ENCODE assay signal across 6 cellular contexts in genomic region chr13:65104436-65104835, GRCh38.
A peak's percentile ranks its signal among the peaks of the same experiment; 100 is the strongest.
DNase-seq lines count a peak whose midpoint lies in the region; ATAC-seq, FAIRE-seq and TF ChIP-seq lines count a peak whose summit lies in the region.
"Not testable (repeated sequence)": the region's sequence is repeated elsewhere in the genome, so short reads cannot be mapped to it uniquely, and the experiment has no call there.

No MANE protein-coding gene starts in this region.

- H3K4me3 Mint-ChIP-seq in astrocyte (ENCODE audit: unreplicated experiment): not testable (repeated sequence)

- not testable (repeated sequence) for H3K9ac ChIP-seq in PC-3 (ENCODE audit: low read length); astrocyte (ENCODE audit: low read length)

- not testable (repeated sequence) for FAIRE-seq in astrocyte (lab: Jason Lieb, UNC)

- not testable (repeated sequence) for H3K4me1 ChIP-seq in PC-3 (ENCODE audit: insufficient read depth, low read length); astrocyte (ENCODE audit: insufficient read depth, low read length)

- peak; percentile 31 for DNase-seq in AG10803 (ENCODE audit: low read depth)
- peak; percentile 61 for DNase-seq in ELR (ENCODE audit: low read depth)
- peak; percentile 12 for DNase-seq in HT-29 (ENCODE audit: low spot score)
- DNase-seq in PC-3: peak; percentile 3
- DNase-seq in astrocyte (ENCODE audit: low read depth): peak; percentile 43
- DNase-seq in choroid plexus epithelial cell (ENCODE audit: low read depth): peak; percentile 12

- H3K9me3 ChIP-seq in PC-3 (ENCODE audit: low read length); astrocyte (ENCODE audit: insufficient read depth, low read depth, low read length): not testable (repeated sequence)

- H3K4me1 Mint-ChIP-seq in astrocyte (ENCODE audit: low read depth, unreplicated experiment): not testable (repeated sequence)

- H2AFZ ChIP-seq in PC-3 (ENCODE audit: low read length); astrocyte (ENCODE audit: low read depth, low read length): not testable (repeated sequence)

- H3K9me2 ChIP-seq in PC-3 (replicated peaks; ENCODE audit: low read length): not testable (repeated sequence)

- H3K27me3 ChIP-seq in PC-3 (ENCODE audit: low read length); astrocyte (ENCODE audit: insufficient read depth, low read length): not testable (repeated sequence)

- not testable (repeated sequence) for H3K36me3 ChIP-seq in PC-3 (ENCODE audit: low read depth, low read length); astrocyte (ENCODE audit: insufficient read depth, low read length)

- not testable (repeated sequence) for BruUV-seq in PC-3 (replicated peaks; lab: Mats Ljungman, UMichigan)

- CTCF ChIA-PET in PC-3 (lab: Charles Lee): not testable (repeated sequence)

- ATAC-seq in PC-3: not testable (repeated sequence)

- peaks cover 18% of the 10 kb centered on the region for H3K9me3 Mint-ChIP-seq in astrocyte (ENCODE audit: unreplicated experiment)

- not testable (repeated sequence) for H3K36me3 Mint-ChIP-seq in astrocyte (ENCODE audit: low read depth, unreplicated experiment)

- not testable (repeated sequence) for H3K27ac ChIP-seq in PC-3 (ENCODE audit: low read length); astrocyte (ENCODE audit: low read depth, low read length)

- H3K79me2 ChIP-seq in PC-3 (ENCODE audit: low read length); astrocyte (ENCODE audit: insufficient read depth, low read length): not testable (repeated sequence)

- not testable (repeated sequence) for H4K20me1 ChIP-seq in PC-3 (ENCODE audit: low read length); astrocyte (ENCODE audit: insufficient read depth, low read length)

- not testable (repeated sequence) for H3K27me3 Mint-ChIP-seq in astrocyte (ENCODE audit: low read depth, unreplicated experiment)

- intact Hi-C loops in PC-3 (cut with micrococcal nuclease): not testable (repeated sequence)

- not testable (repeated sequence) for TF ChIP-seq CTCF in AG10803 (conservative IDR thresholded peaks at IDR 0.05; ENCODE audit: low read length); PC-3 (conservative IDR thresholded peaks at IDR 0.05; ENCODE audit: low read depth, low read length); astrocyte (IDR thresholded peaks at IDR 0.05; ENCODE audit: insufficient read depth, low read depth, low read length); choroid plexus epithelial cell (conservative IDR thresholded peaks at IDR 0.05; ENCODE audit: low read depth, low read length)

- H3F3A ChIP-seq in PC-3 (ENCODE audit: low read length, unreplicated experiment): not testable (repeated sequence)

- H3K4me2 ChIP-seq in PC-3 (ENCODE audit: low read length); astrocyte (ENCODE audit: low read length): not testable (repeated sequence)

- POLR2A ChIA-PET in PC-3 (lab: Charles Lee; ENCODE audit: unreplicated experiment): not testable (repeated sequence)

- not testable (repeated sequence) for H3K4me3 ChIP-seq in AG10803 (ENCODE audit: low read length); PC-3 (ENCODE audit: low read length); astrocyte (ENCODE audit: insufficient read depth, low read depth, low read length); choroid plexus epithelial cell (ENCODE audit: low read depth, low read length)

- H3K27ac Mint-ChIP-seq in astrocyte (ENCODE audit: unreplicated experiment): not testable (repeated sequence)

Comparison
In these comparisons a context has a peak if more than half of its experiments do, and no peak if none do; other contexts are left out.
1. DNase-seq: peak in every context shown above with its lines; median percentile 61 in ELR; 43 in astrocyte; 31 in AG10803; 12 in HT-29; 12 in choroid plexus epithelial cell; 3 in PC-3.